In the genomic region with DNA sequence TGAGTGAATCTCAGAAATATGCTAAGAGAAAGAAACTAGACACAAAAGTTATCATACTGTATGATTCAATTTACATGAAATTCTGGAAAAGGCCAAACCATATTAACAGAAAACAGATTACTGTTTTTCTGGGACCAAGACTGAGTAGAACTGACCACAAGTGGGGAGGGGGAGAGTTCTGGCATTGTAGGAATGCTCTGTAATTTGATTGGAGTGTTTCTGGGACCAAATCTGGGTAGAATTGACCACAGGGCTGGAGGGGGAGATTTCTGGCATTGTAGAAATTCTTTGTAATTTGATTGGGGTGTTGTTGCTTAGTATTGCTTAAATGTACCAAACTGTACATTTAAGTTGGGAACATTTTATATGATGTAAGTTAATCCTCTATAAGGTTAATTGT, we compare ENCODE assay signal across 30 cellular contexts. TPM values are rescaled to one million over a fixed set of nuclear protein-coding genes. Genes with fewer than 3 reads are reported as not detected.
"Had no signal": no experiment of that assay in that cellular context is flagged by ENCODE, and none has a peak within 500 bp of the region (broad histone marks: within the 10 kb centered on the region; RNA-seq: fewer than 3 reads in every experiment).

No MANE protein-coding gene starts in this region.

- H3K4me1 Mint-ChIP-seq: natural killer cell; stimulated activated memory B cell treated with anti-CD40 and anti-IgM and Interleukin-4, amounts not matched to agents 10 μg/mL and 1 μg/mL and 100 μg/mL, for 72 hours had no signal

- DNase-seq: effector memory CD8-positive, alpha-beta T cell; erythroblast; esophagus squamous epithelium; head of caudate nucleus; kidney; mesenchymal stem cell; natural killer cell; sigmoid colon; spleen; stimulated activated CD4-positive, alpha-beta T cell treated with anti-CD3 and anti-CD28 coated beads, Interleukin-4, amount 100 ng/mL, for 4 hours; stimulated activated naive CD8-positive, alpha-beta T cell treated with anti-CD3 and anti-CD28 coated beads, Interleukin-15, Interleukin-2, amounts not matched to agents 100 U/mL and 50 U/mL, for 24 hours; substantia nigra; testis; tibial artery had no signal

- H3K27me3 Mint-ChIP-seq: stimulated activated memory B cell treated with anti-CD40 and anti-IgM and Interleukin-4, amounts not matched to agents 10 μg/mL and 1 μg/mL and 100 μg/mL, for 72 hours had no signal

- H3K27ac Mint-ChIP-seq: effector memory CD8-positive, alpha-beta T cell; natural killer cell; stimulated activated memory B cell treated with anti-CD40 and anti-IgM and Interleukin-4, amounts not matched to agents 10 μg/mL and 1 μg/mL and 100 μg/mL, for 72 hours; type B pancreatic cell had no signal

- H3K4me3 ChIP-seq: coronary artery, esophagus squamous epithelium, lung, prostate gland, right atrium auricular region, sigmoid colon, skin epidermis, spleen, testis, tibial artery had no signal

- H3K9me3 Mint-ChIP-seq: effector memory CD8-positive, alpha-beta T cell; natural killer cell; stimulated activated memory B cell treated with anti-CD40 and anti-IgM and Interleukin-4, amounts not matched to agents 10 μg/mL and 1 μg/mL and 100 μg/mL, for 72 hours; type B pancreatic cell had no signal

- H3K36me3 Mint-ChIP-seq: natural killer cell; stimulated activated memory B cell treated with anti-CD40 and anti-IgM and Interleukin-4, amounts not matched to agents 10 μg/mL and 1 μg/mL and 100 μg/mL, for 72 hours; type B pancreatic cell had no signal

- H3K4me3 Mint-ChIP-seq: effector memory CD8-positive, alpha-beta T cell; natural killer cell; stimulated activated memory B cell treated with anti-CD40 and anti-IgM and Interleukin-4, amounts not matched to agents 10 μg/mL and 1 μg/mL and 100 μg/mL, for 72 hours; type B pancreatic cell had no signal

- H3K27me3 ChIP-seq: esophagus squamous epithelium, right atrium auricular region, sigmoid colon, testis, tibial artery had no signal

- ATAC-seq: effector memory CD8-positive, alpha-beta T cell; left lobe of liver; natural killer cell; stimulated activated memory B cell treated with anti-CD40 and anti-IgM and Interleukin-4, amounts not matched to agents 10 μg/mL and 1 μg/mL and 100 μg/mL, for 72 hours; stimulated activated naive CD8-positive, alpha-beta T cell treated with anti-CD3 and anti-CD28 coated beads, Interleukin-15, Interleukin-2, amounts not matched to agents 100 U/mL and 50 U/mL, for 24 hours had no signal

- H3K36me3 ChIP-seq: esophagus squamous epithelium, neutrophil, prostate gland, right atrium auricular region, sigmoid colon, spleen, tibial artery had no signal

RNA-seq across cellular contexts. Expression of a gene that starts 3.4 kb away (rescaled TPM):
- total RNA-seq: dermis microvascular lymphatic vessel endothelial cell, esophagus squamous epithelium, frontal cortex, glomerular endothelial cell, kidney, left lobe of liver, liver, lung, myocyte, natural killer cell, omental fat pad, prostate gland, right atrium auricular region, sigmoid colon, spleen, testis, urinary bladder had no signal

RNA-seq across cellular contexts. Expression of a gene that starts 13.8 kb away (rescaled TPM):
- total RNA-seq: dermis microvascular lymphatic vessel endothelial cell, esophagus squamous epithelium, frontal cortex, glomerular endothelial cell, kidney, left lobe of liver, liver, lung, myocyte, natural killer cell, omental fat pad, prostate gland, right atrium auricular region, sigmoid colon, spleen, testis, urinary bladder had no signal

RNA-seq across cellular contexts. Expression of a gene that starts 32.2 kb away (rescaled TPM):
- total RNA-seq: dermis microvascular lymphatic vessel endothelial cell, esophagus squamous epithelium, frontal cortex, glomerular endothelial cell, kidney, left lobe of liver, liver, lung, myocyte, natural killer cell, omental fat pad, prostate gland, right atrium auricular region, sigmoid colon, spleen, testis, urinary bladder had no signal

RNA-seq across cellular contexts. Expression of a gene that starts 59.0 kb away (rescaled TPM):
- total RNA-seq: dermis microvascular lymphatic vessel endothelial cell, esophagus squamous epithelium, frontal cortex, glomerular endothelial cell, kidney, left lobe of liver, liver, lung, myocyte, natural killer cell, omental fat pad, prostate gland, right atrium auricular region, sigmoid colon, spleen, urinary bladder had no signal
